Comparison of ENCODE assay signal across 1 cellular context in the genomic region with DNA sequence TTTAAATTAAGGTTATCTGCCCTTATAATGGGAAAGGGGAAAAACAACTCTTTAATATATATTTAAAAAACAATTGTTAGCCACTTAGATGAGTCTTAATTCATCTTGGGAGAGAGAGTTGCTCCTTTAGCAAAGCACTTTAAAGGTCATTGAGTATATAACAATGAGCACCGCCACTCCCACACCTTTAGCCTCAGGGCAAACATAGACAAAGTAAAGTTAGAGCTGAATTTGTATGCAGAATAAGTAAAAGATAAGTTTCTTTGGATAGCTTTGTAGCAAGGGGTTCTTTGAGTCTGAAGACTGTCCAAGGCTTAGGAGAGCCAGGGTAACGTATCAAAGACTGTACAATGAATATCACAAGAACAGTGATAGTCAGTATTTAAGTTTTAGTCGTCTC.
TF ChIP-seq lines count a peak whose summit lies in the region.

No MANE protein-coding gene starts in this region.

TF ChIP-seq in GM23338, 12 proteins besides CTCF, POLR2A, EP300 and RAD21 (continued from another document):
- TF ChIP-seq, protein P1, sequence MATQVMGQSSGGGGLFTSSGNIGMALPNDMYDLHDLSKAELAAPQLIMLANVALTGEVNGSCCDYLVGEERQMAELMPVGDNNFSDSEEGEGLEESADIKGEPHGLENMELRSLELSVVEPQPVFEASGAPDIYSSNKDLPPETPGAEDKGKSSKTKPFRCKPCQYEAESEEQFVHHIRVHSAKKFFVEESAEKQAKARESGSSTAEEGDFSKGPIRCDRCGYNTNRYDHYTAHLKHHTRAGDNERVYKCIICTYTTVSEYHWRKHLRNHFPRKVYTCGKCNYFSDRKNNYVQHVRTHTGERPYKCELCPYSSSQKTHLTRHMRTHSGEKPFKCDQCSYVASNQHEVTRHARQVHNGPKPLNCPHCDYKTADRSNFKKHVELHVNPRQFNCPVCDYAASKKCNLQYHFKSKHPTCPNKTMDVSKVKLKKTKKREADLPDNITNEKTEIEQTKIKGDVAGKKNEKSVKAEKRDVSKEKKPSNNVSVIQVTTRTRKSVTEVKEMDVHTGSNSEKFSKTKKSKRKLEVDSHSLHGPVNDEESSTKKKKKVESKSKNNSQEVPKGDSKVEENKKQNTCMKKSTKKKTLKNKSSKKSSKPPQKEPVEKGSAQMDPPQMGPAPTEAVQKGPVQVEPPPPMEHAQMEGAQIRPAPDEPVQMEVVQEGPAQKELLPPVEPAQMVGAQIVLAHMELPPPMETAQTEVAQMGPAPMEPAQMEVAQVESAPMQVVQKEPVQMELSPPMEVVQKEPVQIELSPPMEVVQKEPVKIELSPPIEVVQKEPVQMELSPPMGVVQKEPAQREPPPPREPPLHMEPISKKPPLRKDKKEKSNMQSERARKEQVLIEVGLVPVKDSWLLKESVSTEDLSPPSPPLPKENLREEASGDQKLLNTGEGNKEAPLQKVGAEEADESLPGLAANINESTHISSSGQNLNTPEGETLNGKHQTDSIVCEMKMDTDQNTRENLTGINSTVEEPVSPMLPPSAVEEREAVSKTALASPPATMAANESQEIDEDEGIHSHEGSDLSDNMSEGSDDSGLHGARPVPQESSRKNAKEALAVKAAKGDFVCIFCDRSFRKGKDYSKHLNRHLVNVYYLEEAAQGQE (IDR thresholded peaks at IDR 0.05; ENCODE audit: unreplicated experiment): no peak
- no peak for TF ChIP-seq NANOG (IDR thresholded peaks at IDR 0.05; ENCODE audit: borderline replicate concordance)
TF ChIP-seq in GM23338: peak in this region for 0.
